Comparison of ENCODE assay signal across 14 cellular contexts in the genomic region with DNA sequence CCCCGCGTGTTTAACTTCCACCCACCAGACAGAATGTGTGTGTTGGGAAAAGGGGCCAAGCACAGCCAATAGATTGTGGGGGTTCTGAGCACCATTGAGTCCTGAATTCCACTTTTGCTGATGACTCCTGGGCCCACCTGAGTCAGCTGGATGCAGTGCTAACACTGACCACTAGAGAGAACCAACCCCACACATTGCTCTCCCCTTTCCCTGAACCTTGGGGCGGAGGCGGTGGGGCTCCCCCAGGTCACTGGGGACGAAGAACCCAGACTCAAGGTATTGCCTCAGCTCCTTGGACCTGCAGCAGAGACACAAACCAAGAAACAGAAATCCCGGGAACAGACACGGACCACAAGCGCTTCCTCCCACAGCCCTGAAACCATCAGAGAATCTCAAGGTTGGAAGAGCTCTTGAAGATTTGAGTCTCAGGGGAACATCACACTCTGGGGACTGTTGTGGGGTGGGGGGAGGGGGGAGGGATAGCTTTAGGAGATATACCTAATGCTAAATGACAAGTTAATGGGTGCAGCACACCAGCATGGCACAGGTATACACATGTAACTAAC. TPM values are rescaled to one million over a fixed set of nuclear protein-coding genes. Genes with fewer than 3 reads are reported as not detected.
"Had no signal": no experiment of that assay in that cellular context is flagged by ENCODE, and none has a peak within 500 bp of the region (broad histone marks: within the 10 kb centered on the region; RNA-seq: fewer than 3 reads in every experiment).

No MANE protein-coding gene starts in this region.

RNA-seq across cellular contexts. Expression of gene CSH2, which starts 0.7 kb away (rescaled TPM):
- total RNA-seq: bronchial epithelial cell; esophagus muscularis mucosa; glomerular endothelial cell; heart right ventricle; kidney epithelial cell; lower leg skin; naive thymus-derived CD8-positive, alpha-beta T cell; neural crest cell; pancreas; psoas muscle; sigmoid colon; uterus had no signal
- polyA plus RNA-seq: adipose tissue; heart right ventricle; naive thymus-derived CD8-positive, alpha-beta T cell; pancreas; psoas muscle; sigmoid colon; small intestine had no signal

RNA-seq across cellular contexts. Expression of gene GH2, which starts 7.6 kb away (rescaled TPM):
- total RNA-seq: bronchial epithelial cell; esophagus muscularis mucosa; glomerular endothelial cell; heart right ventricle; kidney epithelial cell; lower leg skin; naive thymus-derived CD8-positive, alpha-beta T cell; neural crest cell; pancreas; psoas muscle; sigmoid colon; uterus had no signal
- polyA plus RNA-seq: adipose tissue; heart right ventricle; naive thymus-derived CD8-positive, alpha-beta T cell; pancreas; psoas muscle; sigmoid colon; small intestine had no signal

RNA-seq across cellular contexts. Expression of gene CSH1, which starts 22.2 kb away (rescaled TPM):
- total RNA-seq: bronchial epithelial cell; esophagus muscularis mucosa; glomerular endothelial cell; heart right ventricle; kidney epithelial cell; lower leg skin; naive thymus-derived CD8-positive, alpha-beta T cell; neural crest cell; pancreas; psoas muscle; sigmoid colon; uterus had no signal
- polyA plus RNA-seq: adipose tissue; heart right ventricle; naive thymus-derived CD8-positive, alpha-beta T cell; pancreas; psoas muscle; sigmoid colon; small intestine had no signal

RNA-seq across cellular contexts. Expression of gene CSHL1, which starts 36.9 kb away (rescaled TPM):
- total RNA-seq: bronchial epithelial cell; esophagus muscularis mucosa; glomerular endothelial cell; heart right ventricle; kidney epithelial cell; lower leg skin; naive thymus-derived CD8-positive, alpha-beta T cell; neural crest cell; pancreas; psoas muscle; sigmoid colon; uterus had no signal
- polyA plus RNA-seq: adipose tissue; heart right ventricle; naive thymus-derived CD8-positive, alpha-beta T cell; pancreas; psoas muscle; sigmoid colon; small intestine had no signal
